ENCODE assay signal across 10 cellular contexts in the genomic region with DNA sequence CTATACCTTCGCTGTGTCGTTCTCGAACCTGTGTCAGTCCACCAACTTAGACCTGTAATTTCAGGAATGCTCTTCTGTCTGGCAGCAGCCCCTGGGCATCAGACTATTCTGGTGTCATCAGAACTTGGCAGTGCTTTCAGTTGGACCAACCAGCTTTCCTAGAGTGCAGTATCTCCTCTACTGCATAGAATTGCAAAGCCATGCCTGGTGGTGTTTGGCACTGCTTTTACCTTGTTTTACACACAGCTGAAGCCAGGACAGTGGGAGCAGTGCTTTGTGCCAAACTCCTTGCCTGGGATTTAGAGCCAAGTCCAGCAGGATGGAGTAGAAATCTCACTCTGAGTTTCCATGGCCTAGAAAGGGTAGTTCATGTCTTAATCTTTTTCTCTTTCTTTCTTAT. TPM values are rescaled to one million over a fixed set of nuclear protein-coding genes. Genes with fewer than 3 reads are reported as not detected.
DNase-seq lines count a peak whose midpoint lies in the region; ATAC-seq and TF ChIP-seq lines count a peak whose summit lies in the region.
"Had no signal": no experiment of that assay in that cellular context is flagged by ENCODE, and none has a peak within 500 bp of the region (broad histone marks: within the 10 kb centered on the region; RNA-seq: fewer than 3 reads in every experiment).

No MANE protein-coding gene starts in this region.

- H3K9me3 Mint-ChIP-seq in CD14-positive monocyte: peaks cover 0 to under 1% (median 0%) of the 10 kb centered on the region in 7 donors
- H3K9me3 Mint-ChIP-seq in activated CD4-positive, alpha-beta memory T cell treated with anti-CD3 and anti-CD28 coated beads, Interleukin-2, amount 10 ng/mL, durations not matched to agents 7 days and 5 days: no peaks in the 10 kb centered on the region
- H3K9me3 Mint-ChIP-seq in neural progenitor cell: no peaks in the 10 kb centered on the region

- no peak overlapping the region for H3K9ac ChIP-seq in neural progenitor cell

- peak overlapping the region; percentile 31 for H3K4me2 ChIP-seq in neural progenitor cell

- no peak overlapping the region for H2AFZ ChIP-seq in neural progenitor cell (replicated peaks)

- DNase-seq in CD14-positive monocyte (ENCODE audit: low spot score) (no peak), fibroblast of villous mesenchyme (ENCODE audit: low read depth) (no peak), neural progenitor cell (ENCODE audit: low spot score) (no peak), islet precursor cell (no peak), NCI-H2029 (lab: John Stamatoyannopoulos, UW) (no peak)
- DNase-seq in activated CD4-positive, alpha-beta memory T cell treated with anti-CD3 and anti-CD28 coated beads, Interleukin-2, amount 10 ng/mL, durations not matched to agents 7 days and 5 days: no peak
- DNase-seq: activated effector memory CD4-positive, alpha-beta T cell treated with Interleukin-2 at 50 U/mL for 16 hours; SW 1271 had no signal

- H3K79me2 ChIP-seq in neural progenitor cell (ENCODE audit: low read depth): no peaks in the 10 kb centered on the region

- H3K36me3 Mint-ChIP-seq in CD14-positive monocyte (peaks cover under 1 to 6% of the 10 kb centered on the region in 2 donors), neural progenitor cell (no peaks in the 10 kb centered on the region)
- no peaks in the 10 kb centered on the region for H3K36me3 Mint-ChIP-seq in activated CD4-positive, alpha-beta memory T cell treated with anti-CD3 and anti-CD28 coated beads, Interleukin-2, amount 10 ng/mL, durations not matched to agents 7 days and 5 days (ENCODE audit: low read depth)

- no peak overlapping the region for H3K27ac ChIP-seq in neural progenitor cell

- ATAC-seq in GM18907 (IDR thresholded peaks at IDR 0.05; ENCODE audit: unreplicated experiment): no peak
- ATAC-seq in HG03139 (IDR thresholded peaks at IDR 0.05; ENCODE audit: unreplicated experiment): no peak

- no peak overlapping the region for H3K4me3 Mint-ChIP-seq in CD14-positive monocyte
- H3K4me3 Mint-ChIP-seq in activated CD4-positive, alpha-beta memory T cell treated with anti-CD3 and anti-CD28 coated beads, Interleukin-2, amount 10 ng/mL, durations not matched to agents 7 days and 5 days: peak overlapping the region; percentile 81
- no peak overlapping the region for H3K4me3 Mint-ChIP-seq in neural progenitor cell

- no peaks in the 10 kb centered on the region for H4K20me1 ChIP-seq in neural progenitor cell (ENCODE audit: low read depth)

- peaks cover 17% of the 10 kb centered on the region for H3F3A ChIP-seq in neural progenitor cell (ENCODE audit: low read depth)

- H3K9me3 ChIP-seq in neural progenitor cell (ENCODE audit: low read depth): no peaks in the 10 kb centered on the region

- peak overlapping the region in 4 of 7 donors; percentile 38 to 94 (median 88) for H3K27ac Mint-ChIP-seq in CD14-positive monocyte
- no peak overlapping the region for H3K27ac Mint-ChIP-seq in activated CD4-positive, alpha-beta memory T cell treated with anti-CD3 and anti-CD28 coated beads, Interleukin-2, amount 10 ng/mL, durations not matched to agents 7 days and 5 days
- H3K27ac Mint-ChIP-seq in neural progenitor cell: no peak overlapping the region

- intact Hi-C loops in CD14-positive monocyte (cut with micrococcal nuclease): loop anchor here (5.0 to 10.0 kb wide), 2 partner anchors 32 to 405 kb away; partner anchors contain the start of genes IFT43 (in 1 of the 2) and TGFB3 (in 1 of the 2)

- H3K4me1 Mint-ChIP-seq in CD14-positive monocyte (peaks cover 13% of the 10 kb centered on the region), neural progenitor cell (peaks cover 19% of the 10 kb centered on the region)
- peaks cover 22% of the 10 kb centered on the region for H3K4me1 Mint-ChIP-seq in activated CD4-positive, alpha-beta memory T cell treated with anti-CD3 and anti-CD28 coated beads, Interleukin-2, amount 10 ng/mL, durations not matched to agents 7 days and 5 days

- TF ChIP-seq CTCF in CD14-positive monocyte (IDR thresholded peaks at IDR 0.05) (no peak), fibroblast of villous mesenchyme (IDR thresholded peaks at IDR 0.05; ENCODE audit: insufficient read depth, low read depth, low read length) (no peak), neural progenitor cell (IDR thresholded peaks at IDR 0.05) (no peak)

- CTCF ChIA-PET in activated CD4-positive, alpha-beta memory T cell treated with anti-CD3 and anti-CD28 coated beads, Interleukin-2, amount 10 ng/mL, durations not matched to agents 7 days and 5 days (lab: Charles Lee): interaction anchor here (9.2 kb wide), 1 partner anchor 74 kb away, joined by 185 read pairs; the partner anchor contains the start of genes ERG28 and TTLL5

- no peaks in the 10 kb centered on the region for H3K36me3 ChIP-seq in neural progenitor cell

- peaks cover 10% of the 10 kb centered on the region for H3K27me3 ChIP-seq in neural progenitor cell

- H3K27me3 Mint-ChIP-seq in CD14-positive monocyte (ENCODE audit: low read depth in 3 of 3) (peaks cover 0 to 1% (median 1%) of the 10 kb centered on the region in 3 donors), neural progenitor cell (ENCODE audit: insufficient read depth, low read depth) (peaks cover 5% of the 10 kb centered on the region)
- H3K27me3 Mint-ChIP-seq in activated CD4-positive, alpha-beta memory T cell treated with anti-CD3 and anti-CD28 coated beads, Interleukin-2, amount 10 ng/mL, durations not matched to agents 7 days and 5 days: no peaks in the 10 kb centered on the region

- POLR2A ChIA-PET in activated CD4-positive, alpha-beta memory T cell treated with anti-CD3 and anti-CD28 coated beads, Interleukin-2, amount 10 ng/mL, durations not matched to agents 7 days and 5 days (lab: Charles Lee): no interaction called here

- H3K4me3 ChIP-seq in fibroblast of villous mesenchyme (ENCODE audit: low read depth, low read length) (peak overlapping the region; percentile 62), neural progenitor cell (no peak overlapping the region)

- H3K4me1 ChIP-seq in neural progenitor cell: no peaks in the 10 kb centered on the region

RNA-seq across cellular contexts. Expression of gene FLVCR2, which starts 1.5 kb away (rescaled TPM):
- 10 to 100 TPM; 16.3 to 36.6 TPM for polyA plus RNA-seq in CD14-positive monocyte
- total RNA-seq in activated CD4-positive, alpha-beta memory T cell treated with anti-CD3 and anti-CD28 coated beads, Interleukin-2, amount 10 ng/mL, durations not matched to agents 7 days and 5 days: 1 to 10 TPM; 1.3 to 3.0 TPM
- total RNA-seq in fibroblast of villous mesenchyme (0.43 and 0.64 TPM in 2 replicates), neural progenitor cell (ENCODE audit: low replicate concordance) (1.7 and 2.8 TPM in 2 replicates)

RNA-seq across cellular contexts. Expression of gene BATF, which starts 57.6 kb away (rescaled TPM):
- 10 to 100 TPM; 20.9 to 25.8 TPM for polyA plus RNA-seq in CD14-positive monocyte
- total RNA-seq in activated CD4-positive, alpha-beta memory T cell treated with anti-CD3 and anti-CD28 coated beads, Interleukin-2, amount 10 ng/mL, durations not matched to agents 7 days and 5 days: 10 to 100 TPM; 63.0 to 66.1 TPM
- total RNA-seq in fibroblast of villous mesenchyme (not detected in 2 replicates), neural progenitor cell (ENCODE audit: low replicate concordance) (not detected in 2 replicates)

Comparison
In these comparisons a context has a peak if more than half of its experiments do, and no peak if none do; other contexts are left out.
1. H3K27ac Mint-ChIP-seq: peak in CD14-positive monocyte (4 of 7); none in activated CD4-positive, alpha-beta memory T cell treated with anti-CD3 and anti-CD28 coated beads, Interleukin-2, amount 10 ng/mL, durations not matched to agents 7 days and 5 days (single experiment) and neural progenitor cell (single experiment).
2. RNA of gene BATF, which starts 57.6 kb away (total RNA-seq): 63.0 to 66.1 TPM in activated CD4-positive, alpha-beta memory T cell treated with anti-CD3 and anti-CD28 coated beads, Interleukin-2, amount 10 ng/mL, durations not matched to agents 7 days and 5 days; not detected in fibroblast of villous mesenchyme and not detected in neural progenitor cell; every median in the first group is over 10 times any median in the second.